Comparison of ENCODE assay signal across 24 cellular contexts in genomic region chr6:163281661-163282060, GRCh38.
"Had no signal": no experiment of that assay in that cellular context is flagged by ENCODE, and none has a peak within 500 bp of the region (broad histone marks: within the 10 kb centered on the region; RNA-seq: fewer than 3 reads in every experiment).

No MANE protein-coding gene starts in this region.

- H3K36me3 ChIP-seq: ascending aorta, cardiac muscle cell, MG63 had no signal

- H3K27ac ChIP-seq: ascending aorta, cardiac muscle cell had no signal

- ATAC-seq: activated CD8-positive, alpha-beta T cell treated with anti-CD3 and anti-CD28 coated beads for 36 hours; activated T-cell treated with anti-CD3 and anti-CD28 coated beads, Interleukin-2, amount 50 U/mL, for 72 hours; activated T-helper 17 cell treated with anti-CD3 and anti-CD28 coated beads, Interleukin-2, amount 50 U/mL, for 72 hours had no signal

- FAIRE-seq: TTC549 had no signal

- H3K9me3 ChIP-seq: ascending aorta, MG63 had no signal

- DNase-seq: activated CD4-positive, alpha-beta T cell treated with anti-CD3 and anti-CD28 coated beads, Interleukin-2, amount 10 ng/mL, durations not matched to agents 24 days and 14 days; activated CD4-positive, alpha-beta T cell treated with anti-CD3 and anti-CD28 coated beads, Interleukin-2, amount 50 U/mL, for 4 hours; activated CD8-positive, alpha-beta T cell treated with anti-CD3 and anti-CD28 coated beads for 36 hours; activated gamma-delta T cell; activated naive CD4-positive, alpha-beta T cell treated with Interleukin-2 at 50 U/mL for 16 hours; activated naive CD8-positive, alpha-beta T cell treated with anti-CD3 and anti-CD28 coated beads, Interleukin-2, amount 10 ng/mL, durations not matched to agents 7 days and 5 days; activated T-cell treated with anti-CD3 and anti-CD28 coated beads, Interleukin-2, amount 50 U/mL, for 1 hour; activated T-cell treated with anti-CD3 and anti-CD28 coated beads, Interleukin-2, amount 50 U/mL, for 72 hours; amygdala; Kasumi-1; MG63; MV-4-11; NCI-H1092; NCI-H1436 treated with DMSO at 0.1 percent for 48 hours; NCI-H1694 treated with DMSO at 0.1 percent for 48 hours; NCI-H2029; NCI-H345; NCI-H524 treated with DMSO at 0.1 percent for 48 hours; NK-92 treated with Interleukin-12 subunit alpha and Interleukin-12 subunit beta, amount 100 ng/mL, for 24 hours; Right ventricle myocardium superior had no signal

- H3K27me3 ChIP-seq: ascending aorta, cardiac muscle cell, MG63 had no signal

- H3K4me1 ChIP-seq: ascending aorta had no signal

- H3K4me3 ChIP-seq: ascending aorta, cardiac muscle cell, MG63 had no signal
